8 cellular contexts compared by ENCODE assay signal in the genomic region with DNA sequence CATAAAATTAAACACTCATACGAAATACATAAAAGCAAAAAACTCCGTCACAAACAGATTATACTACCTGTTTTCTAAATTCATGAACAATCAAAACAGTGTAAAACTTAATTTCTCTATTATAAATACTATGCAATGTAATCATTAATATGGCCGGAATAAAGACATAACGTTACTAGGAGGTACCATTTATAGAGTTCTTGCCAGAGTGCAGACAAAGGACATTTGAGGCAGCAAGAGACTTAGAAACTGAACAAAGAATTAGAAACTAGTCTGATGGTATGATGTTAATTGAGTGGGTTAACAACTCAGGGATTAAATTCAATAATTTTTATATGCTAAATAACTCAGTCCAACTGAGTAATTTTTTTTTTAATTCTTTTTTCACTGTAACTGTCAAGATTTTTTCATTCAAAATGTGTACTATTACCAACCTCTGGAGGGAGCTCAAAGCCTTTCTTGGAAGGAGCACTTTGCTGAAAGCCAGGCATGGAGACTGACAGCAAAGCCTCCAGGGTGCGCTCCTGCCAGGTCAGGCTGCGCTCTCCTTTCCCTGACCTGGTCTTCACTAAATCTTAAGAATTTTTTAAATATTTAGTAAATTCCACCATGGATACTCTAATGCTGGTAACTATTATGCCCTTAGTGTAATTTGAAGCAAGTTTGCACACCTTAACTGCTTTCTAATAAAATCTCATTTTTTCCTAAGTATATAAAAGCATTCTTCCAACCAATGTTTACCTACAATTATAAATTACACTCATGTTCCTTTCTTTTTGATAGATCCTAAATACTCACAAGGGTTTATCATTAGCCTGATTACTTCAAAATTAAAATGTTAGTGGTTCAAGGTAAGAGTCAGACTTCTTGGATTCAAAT. TPM values are rescaled to one million over a fixed set of nuclear protein-coding genes. Genes with fewer than 3 reads are reported as not detected.
A peak's percentile ranks its signal among the peaks of the same experiment; 100 is the strongest.
DNase-seq lines count a peak whose midpoint lies in the region; ATAC-seq, FAIRE-seq and TF ChIP-seq lines count a peak whose summit lies in the region.

No MANE protein-coding gene starts in this region.

- no peaks in the 10 kb centered on the region for H3K36me3 Mint-ChIP-seq in astrocyte (ENCODE audit: low read depth, unreplicated experiment)

- peak overlapping the region in 1 of 2 experiments; percentile 22; a peak in 1 of 4 replicates for H3K27ac ChIP-seq in SK-N-SH (ENCODE audit: low read depth in 2 of 2, low read length in 1 of 2)
- no peak overlapping the region for H3K27ac ChIP-seq in astrocyte (ENCODE audit: low read depth, low read length)
- no peak overlapping the region for H3K27ac ChIP-seq in right cardiac atrium (ENCODE audit: low read length)
- H3K27ac ChIP-seq in sigmoid colon = no peak overlapping the region

- POLR2A ChIA-PET in SK-N-SH (lab: Yijun Ruan, JAX) = no interaction called here

- no peaks in the 10 kb centered on the region for H3K9me2 ChIP-seq in SK-N-SH

- H4K20me1 ChIP-seq in SK-N-SH (ENCODE audit: insufficient read depth) = no peaks in the 10 kb centered on the region
- H4K20me1 ChIP-seq in astrocyte (ENCODE audit: insufficient read depth, low read length) = no peaks in the 10 kb centered on the region

- 85% methylated on average over 6 of the region's 6 CpGs for WGBS in SK-N-SH (ENCODE audit: low lambda C conversion rate)
- 57% methylated on average over 6 of the region's 6 CpGs for WGBS in right cardiac atrium
- 48 to 63% methylated on average over 6 of the region's 6 CpGs for WGBS in sigmoid colon, 2 donors

- intact Hi-C loops in right cardiac atrium (cut with DNase I) (loop anchor here in 2 of 4 donors (2.0 to 5.0 kb wide), 2 partner anchors 142 to 143 kb away; no protein-coding TSS in a partner anchor), sigmoid colon (cut with DNase I) (loop anchor here (5.0 kb wide), 1 partner anchor 142 kb away; no protein-coding TSS in a partner anchor)

- DNase-seq in NCI-H1092 treated with DMSO at 0.1 percent for 48 hours (lab: John Stamatoyannopoulos, UW) (peak; percentile 15), NCI-H1092 (lab: John Stamatoyannopoulos, UW) (no peak), HCEC 1CT (peak; percentile 76), MG63 (peak; percentile 60), SK-N-SH (peak; percentile 81), astrocyte (ENCODE audit: low read depth) (peak; percentile 44), right cardiac atrium (peak; percentile 28 to 66 (median 59)), sigmoid colon (no peak)

- peak; percentile 87 for ATAC-seq in right cardiac atrium

- H3K4me1 ChIP-seq in SK-N-SH (ENCODE audit: control insufficient read depth in 1 of 2, insufficient read depth in 2 of 2, low read depth in 1 of 2, low read length in 1 of 2) (peaks cover 0 to 11% of the 10 kb centered on the region in 2 experiments; a peak in 2 of 4 replicates), astrocyte (ENCODE audit: insufficient read depth, low read length) (no peaks in the 10 kb centered on the region), right cardiac atrium (ENCODE audit: control insufficient read depth, insufficient read depth, low read length) (no peaks in the 10 kb centered on the region), sigmoid colon (no peaks in the 10 kb centered on the region)

- no peak overlapping the region for H3K9ac ChIP-seq in SK-N-SH
- no peak overlapping the region for H3K9ac ChIP-seq in astrocyte (ENCODE audit: low read length)

- no peaks in the 10 kb centered on the region for H3K79me2 ChIP-seq in SK-N-SH (ENCODE audit: insufficient read depth)
- no peaks in the 10 kb centered on the region for H3K79me2 ChIP-seq in astrocyte (ENCODE audit: insufficient read depth, low read length)

- H3K4me3 Mint-ChIP-seq in astrocyte (ENCODE audit: unreplicated experiment) = no peak overlapping the region

- CTCF ChIA-PET in SK-N-SH (lab: Yijun Ruan, JAX) = interaction anchor here (0.6 to 4.4 kb wide), 44 partner anchors 9 to 375 kb away, joined by 3 to 43 read pairs (median 4); partner anchors contain the start of genes LAPTM4A, SDC1 and WDR35

- H3F3A ChIP-seq in SK-N-SH (replicated peaks; ENCODE audit: insufficient read depth) = peaks cover 10% of the 10 kb centered on the region

- no peak overlapping the region for H2AFZ ChIP-seq in SK-N-SH (ENCODE audit: low read depth)
- H2AFZ ChIP-seq in astrocyte (ENCODE audit: low read depth, low read length) = no peak overlapping the region

- no peaks in the 10 kb centered on the region for H3K9me3 Mint-ChIP-seq in astrocyte (ENCODE audit: unreplicated experiment)

- H3K36me3 ChIP-seq in MG63 (no peaks in the 10 kb centered on the region), SK-N-SH (replicated peaks in 1 of 2; ENCODE audit: control insufficient read depth in 1 of 2, insufficient read depth in 2 of 2, low read length in 1 of 2) (peaks cover 37 to 61% of the 10 kb centered on the region in 2 experiments), astrocyte (ENCODE audit: insufficient read depth, low read length) (no peaks in the 10 kb centered on the region), sigmoid colon (no peaks in the 10 kb centered on the region)

- H3K9me3 ChIP-seq in MG63 = no peaks in the 10 kb centered on the region
- no peaks in the 10 kb centered on the region for H3K9me3 ChIP-seq in SK-N-SH
- H3K9me3 ChIP-seq in astrocyte (ENCODE audit: insufficient read depth, low read depth, low read length) = no peaks in the 10 kb centered on the region
- H3K9me3 ChIP-seq in right cardiac atrium (ENCODE audit: control insufficient read depth, low read length) = no peaks in the 10 kb centered on the region
- H3K9me3 ChIP-seq in sigmoid colon = no peaks in the 10 kb centered on the region

- no peak for TF ChIP-seq EP300 in SK-N-SH (IDR thresholded peaks at IDR 0.05; ENCODE audit: borderline replicate concordance in 1 of 2, low read depth in 1 of 2, low read length in 1 of 2)
- TF ChIP-seq EP300 in sigmoid colon (IDR thresholded peaks at IDR 0.05) = no peak

- TF ChIP-seq RAD21 in SK-N-SH (IDR thresholded peaks at IDR 0.05; ENCODE audit: low read length) = peak; percentile 98

- FAIRE-seq in astrocyte (lab: Jason Lieb, UNC) = peak; percentile 13

- no peak overlapping the region for H3K27ac Mint-ChIP-seq in astrocyte (ENCODE audit: unreplicated experiment)

- H3K27me3 Mint-ChIP-seq in astrocyte (ENCODE audit: low read depth, unreplicated experiment) = no peaks in the 10 kb centered on the region

- no peak overlapping the region for H3K4me3 ChIP-seq in MG63
- H3K4me3 ChIP-seq in SK-N-SH (ENCODE audit: low read depth in 2 of 2, low read length in 1 of 2) = no peak overlapping the region
- H3K4me3 ChIP-seq in astrocyte (ENCODE audit: insufficient read depth, low read depth, low read length) = no peak overlapping the region
- no peak overlapping the region for H3K4me3 ChIP-seq in right cardiac atrium (ENCODE audit: low read length)
- no peak overlapping the region for H3K4me3 ChIP-seq in sigmoid colon

- H3K4me1 Mint-ChIP-seq in astrocyte (ENCODE audit: low read depth, unreplicated experiment) = no peaks in the 10 kb centered on the region

- TF ChIP-seq CTCF in SK-N-SH (IDR thresholded peaks at IDR 0.05) (peak; percentile 97), astrocyte (IDR thresholded peaks at IDR 0.05; ENCODE audit: insufficient read depth, low read depth, low read length) (peak; percentile 77), sigmoid colon (IDR thresholded peaks at IDR 0.05) (peak in 3 of 4 experiments; percentile 44 to 72 (median 52))

- H3K27me3 ChIP-seq in MG63 (no peaks in the 10 kb centered on the region), SK-N-SH (ENCODE audit: insufficient read depth) (no peaks in the 10 kb centered on the region), astrocyte (ENCODE audit: insufficient read depth, low read length) (no peaks in the 10 kb centered on the region), right cardiac atrium (ENCODE audit: control insufficient read depth, insufficient read depth) (no peaks in the 10 kb centered on the region), sigmoid colon (no peaks in the 10 kb centered on the region)

- TF ChIP-seq POLR2A in sigmoid colon (IDR thresholded peaks at IDR 0.05) = no peak

- H3K4me2 ChIP-seq in SK-N-SH (no peak overlapping the region), astrocyte (ENCODE audit: low read length) (no peak overlapping the region)

TF ChIP-seq in SK-N-SH, 30 proteins besides CTCF, POLR2A, EP300 and RAD21 (continues in another document):
- TF ChIP-seq MEF2A (IDR thresholded peaks at IDR 0.05; ENCODE audit: borderline replicate concordance, low read depth) (no peak), MXI1 (IDR thresholded peaks at IDR 0.05; ENCODE audit: low read depth, low read length) (peak; percentile 74; the same call in 1 of the 2 replicates), SIN3A (IDR thresholded peaks at IDR 0.05; ENCODE audit: borderline replicate concordance, low read depth, low read length) (peak; percentile 47; the same call in 1 of the 2 replicates), FOXJ3 (CRISPR knock-in tag; IDR thresholded peaks at IDR 0.05) (no peak), SMC3 (IDR thresholded peaks at IDR 0.05; ENCODE audit: low read depth, low read length) (peak; percentile 93), CHD2 (IDR thresholded peaks at IDR 0.05; ENCODE audit: low read length, partially characterized antibody) (peak; percentile 38)

RNA-seq across cellular contexts. Expression of gene WDR35, which starts 34.1 kb away (rescaled TPM):
- 4.4 and 6.4 TPM in 2 replicates for total RNA-seq in MG63 (2014; rRNA removed; shearing (Covaris generic); ENCODE audit: low replicate concordance)
- polyA plus RNA-seq in SK-N-SH (2012; rRNA removed) (8.6 and 12.1 TPM in 2 replicates), right cardiac atrium (2.2 TPM), sigmoid colon (1 to 10 TPM in 1 of 3 donors, under 1 TPM in 2; 0.46 to 2.2 (median 0.60) TPM)
- 9.9 and 10.9 TPM in 2 replicates for polyA plus RNA-seq in SK-N-SH (2012; cell fraction: cytosol; rRNA removed)
- 13.9 and 30.4 TPM in 2 replicates for polyA plus RNA-seq in SK-N-SH (2012; cell fraction: nucleus; rRNA removed)
- total RNA-seq in astrocyte (9.1 and 9.6 TPM in 2 replicates), right cardiac atrium (1 to 10 TPM; 6.2 to 7.2 (median 6.9) TPM), sigmoid colon (10 to 100 TPM in 3 of 4 donors, 1 to 10 TPM in 1; 7.2 to 15.5 (median 11.9) TPM)

RNA-seq across cellular contexts. Expression of gene TTC32, which starts 54.0 kb away (rescaled TPM):
- 6.0 and 11.5 TPM in 2 replicates for total RNA-seq in MG63 (2014; rRNA removed; shearing (Covaris generic); ENCODE audit: low replicate concordance)
- polyA plus RNA-seq in SK-N-SH (2012; rRNA removed) (9.1 and 11.9 TPM in 2 replicates), right cardiac atrium (8.1 TPM), sigmoid colon (10 to 100 TPM; 11.1 to 21.6 (median 16.2) TPM)
- polyA plus RNA-seq in SK-N-SH (2012; cell fraction: cytosol; rRNA removed) = 6.6 and 7.2 TPM in 2 replicates
- polyA plus RNA-seq in SK-N-SH (2012; cell fraction: nucleus; rRNA removed) = 25.0 and 30.7 TPM in 2 replicates
- total RNA-seq in astrocyte (3.9 and 4.2 TPM in 2 replicates), right cardiac atrium (1 to 10 TPM; 5.3 to 8.7 (median 6.8) TPM), sigmoid colon (10 to 100 TPM in 3 of 4 donors, 1 to 10 TPM in 1; 7.3 to 20.5 (median 12.8) TPM)

RNA-seq across cellular contexts. Expression of gene MATN3, which starts 56.7 kb away (rescaled TPM):
- total RNA-seq in MG63 (2014; rRNA removed; shearing (Covaris generic); ENCODE audit: low replicate concordance) = 0.15 and 0.76 TPM in 2 replicates
- polyA plus RNA-seq in SK-N-SH (2012; rRNA removed) (4.0 and 5.9 TPM in 2 replicates), right cardiac atrium (0.29 TPM), sigmoid colon (under 1 TPM in 1 of 3 donors, not detected in 2; 0.32 TPM)
- 7.1 and 8.9 TPM in 2 replicates for polyA plus RNA-seq in SK-N-SH (2012; cell fraction: cytosol; rRNA removed)
- 3.6 and 5.5 TPM in 2 replicates for polyA plus RNA-seq in SK-N-SH (2012; cell fraction: nucleus; rRNA removed)
- total RNA-seq in astrocyte (11.4 and 13.3 TPM in 2 replicates), right cardiac atrium (under 1 TPM; 0.23 to 0.38 (median 0.30) TPM), sigmoid colon (under 1 TPM; 0.54 to 0.82 (median 0.63) TPM)

Comparison
In these comparisons a context has a peak if more than half of its experiments do, and no peak if none do; other contexts are left out.
1. DNase-seq: peak in NCI-H1092 treated with DMSO at 0.1 percent for 48 hours (single experiment), HCEC 1CT (single experiment), MG63 (single experiment), SK-N-SH (single experiment), astrocyte (single experiment) and right cardiac atrium (3 of 3); none in NCI-H1092 (single experiment) and sigmoid colon (single experiment).
2. Peak in every context shown above with its lines, with median percentiles within 50 percentile points of each other: CTCF ChIP-seq.